In genomic region chr7:95472521-95473160, GRCh38 we compare ENCODE assay signal across 13 cellular contexts. TPM values are rescaled to one million over a fixed set of nuclear protein-coding genes. Genes with fewer than 3 reads are reported as not detected.
DNase-seq lines count a peak whose midpoint lies in the region; ATAC-seq and TF ChIP-seq lines count a peak whose summit lies in the region.
"Had no signal": no experiment of that assay in that cellular context is flagged by ENCODE, and none has a peak within 500 bp of the region (broad histone marks: within the 10 kb centered on the region; RNA-seq: fewer than 3 reads in every experiment).

No MANE protein-coding gene starts in this region.

- no peak overlapping the region for H4K5ac ChIP-seq in H9 (ENCODE audit: insufficient read length, low read depth, low read length)

- no peaks in the 10 kb centered on the region for H3K27me3 Mint-ChIP-seq in endodermal cell (ENCODE audit: insufficient read depth)
- no peaks in the 10 kb centered on the region for H3K27me3 Mint-ChIP-seq in H9 (ENCODE audit: low read depth)
- H3K27me3 Mint-ChIP-seq in stimulated activated naive B cell treated with anti-CD40 and anti-IgM and Interleukin-4, amounts not matched to agents 10 μg/mL and 1 μg/mL and 100 μg/mL, for 72 hours, result peaks cover under 1 to 4% of the 10 kb centered on the region in 2 donors

- TF ChIP-seq EP300 in sigmoid colon (IDR thresholded peaks at IDR 0.05), result no peak

- H3K9ac ChIP-seq in endodermal cell (ENCODE audit: extremely low read depth, low read length, poor library complexity, severe bottlenecking) (no peak overlapping the region), H9 (ENCODE audit: extremely low read depth, insufficient read length, low read length) (no peak overlapping the region)

- H3K36me3 Mint-ChIP-seq in endodermal cell (ENCODE audit: low read depth) (no peaks in the 10 kb centered on the region), H9 (ENCODE audit: insufficient read depth in 1 of 3, low read depth in 3 of 3) (no peaks in the 10 kb centered on the region)
- H3K36me3 Mint-ChIP-seq in stimulated activated naive B cell treated with anti-CD40 and anti-IgM and Interleukin-4, amounts not matched to agents 10 μg/mL and 1 μg/mL and 100 μg/mL, for 72 hours, result no peaks in the 10 kb centered on the region

- peak overlapping the region; percentile 95 for H3K27ac ChIP-seq in endodermal cell (ENCODE audit: low read depth, low read length)
- H3K27ac ChIP-seq in H9 (ENCODE audit: insufficient read length, low read depth, low read length), result no peak overlapping the region
- no peak overlapping the region for H3K27ac ChIP-seq in sigmoid colon

- intact Hi-C loops in sigmoid colon (cut with DNase I), result loop anchor here (10.0 kb wide), 3 partner anchors 78 to 1368 kb away; partner anchors contain the start of gene PON3

- TF ChIP-seq CTCF in endodermal cell (conservative IDR thresholded peaks at IDR 0.05) (no peak), H9 (conservative IDR thresholded peaks at IDR 0.05) (no peak), sigmoid colon (IDR thresholded peaks at IDR 0.05) (no peak)

- no peaks in the 10 kb centered on the region for H3K36me3 ChIP-seq in endodermal cell (ENCODE audit: control insufficient read depth, insufficient read depth, low read length)
- no peaks in the 10 kb centered on the region for H3K36me3 ChIP-seq in neuron (ENCODE audit: insufficient read depth, low read length)
- H3K36me3 ChIP-seq in sigmoid colon, result no peaks in the 10 kb centered on the region

- no peak overlapping the region for H2BK120ac ChIP-seq in H9 (ENCODE audit: low read depth, low read length, poor library complexity, severe bottlenecking)

- no peaks in the 10 kb centered on the region for H3K23me2 ChIP-seq in H9 (ENCODE audit: insufficient read length, low read depth, low read length, poor library complexity, severe bottlenecking)

- no peak overlapping the region for H4K8ac ChIP-seq in H9 (replicated peaks; ENCODE audit: insufficient read length, low read depth, low read length)

- H2BK5ac ChIP-seq in H9 (ENCODE audit: insufficient read length, low read length), result no peak overlapping the region

- no peak overlapping the region for H2BK12ac ChIP-seq in H9 (ENCODE audit: insufficient read length, low read depth, low read length)

- no peak overlapping the region for H3K18ac ChIP-seq in H9 (ENCODE audit: insufficient read length, low read depth, low read length)

- H3K79me2 ChIP-seq in H9 (ENCODE audit: insufficient read depth, low read length), result no peaks in the 10 kb centered on the region

- H3K4me1 ChIP-seq in endodermal cell (ENCODE audit: control insufficient read depth, insufficient read depth, low read length) (peaks cover 4% of the 10 kb centered on the region), neuron (ENCODE audit: insufficient read depth, low read length) (peaks cover 88% of the 10 kb centered on the region), H9 (ENCODE audit: insufficient read depth, low read length) (peaks cover 4% of the 10 kb centered on the region; the same call in 1 of the 2 replicates), sigmoid colon (no peaks in the 10 kb centered on the region)

- H3T11ph ChIP-seq in H9 (ENCODE audit: low read length), result no peak overlapping the region

- no peak overlapping the region for H4K91ac ChIP-seq in H9 (ENCODE audit: insufficient read length, low read depth, low read length)

- no peak overlapping the region for H3K14ac ChIP-seq in H9 (ENCODE audit: insufficient read depth, low read length)

- no peak overlapping the region for H2AK5ac ChIP-seq in H9 (ENCODE audit: insufficient read length, low read length)

- no peak overlapping the region for H3K27ac Mint-ChIP-seq in endodermal cell
- peak overlapping the region in 1 of 3 experiments; percentile 14; a peak in 1 of 7 replicates for H3K27ac Mint-ChIP-seq in H9
- H3K27ac Mint-ChIP-seq in stimulated activated naive B cell treated with anti-CD40 and anti-IgM and Interleukin-4, amounts not matched to agents 10 μg/mL and 1 μg/mL and 100 μg/mL, for 72 hours, result no peak overlapping the region

- DNase-seq in ELR (ENCODE audit: low read depth), result peak; percentile 12
- DNase-seq in NCI-H2081 treated with DMSO at 0.1 percent for 48 hours (lab: John Stamatoyannopoulos, UW), result peak; percentile 46
- no peak for DNase-seq in endodermal cell
- DNase-seq in H9, result no peak
- DNase-seq in NOMO-1 treated with DMSO at 0.1 percent for 48 hours (lab: John Stamatoyannopoulos, UW; ENCODE audit: unreplicated experiment), result no peak
- no peak for DNase-seq in sigmoid colon
- DNase-seq in stimulated activated naive B cell treated with anti-CD40 and anti-IgM and Interleukin-4, amounts not matched to agents 10 μg/mL and 1 μg/mL and 100 μg/mL, for 72 hours, result no peak
- DNase-seq: activated CD4-positive, alpha-beta T cell treated with anti-CD3 and anti-CD28 coated beads for 1 hour; activated naive CD4-positive, alpha-beta T cell treated with Interleukin-2 at 50 U/mL for 16 hours; KG1; left cardiac atrium; RPMI8226 had no signal

- no peak overlapping the region for H2BK20ac ChIP-seq in H9 (ENCODE audit: low read depth, low read length, poor library complexity, severe bottlenecking)

- no peak overlapping the region for H3K56ac ChIP-seq in H9 (ENCODE audit: insufficient read length, low read depth, low read length)

- H3K23ac ChIP-seq in H9 (ENCODE audit: insufficient read length, low read depth, low read length), result no peak overlapping the region

- H3K9me3 ChIP-seq in endodermal cell (ENCODE audit: control insufficient read depth, low read length), result no peaks in the 10 kb centered on the region
- no peaks in the 10 kb centered on the region for H3K9me3 ChIP-seq in neuron (ENCODE audit: low read length)
- H3K9me3 ChIP-seq in H9 (ENCODE audit: control insufficient read depth, low read depth, low read length), result no peaks in the 10 kb centered on the region
- H3K9me3 ChIP-seq in sigmoid colon, result no peaks in the 10 kb centered on the region

- H3K4me3 ChIP-seq in endodermal cell (ENCODE audit: low read length), result no peak overlapping the region
- peak overlapping the region; percentile 15 for H3K4me3 ChIP-seq in neuron (ENCODE audit: low read length)
- no peak overlapping the region for H3K4me3 ChIP-seq in sigmoid colon

- TF ChIP-seq POLR2A in sigmoid colon (IDR thresholded peaks at IDR 0.05), result no peak

- H3K9me3 Mint-ChIP-seq in endodermal cell (no peaks in the 10 kb centered on the region), H9 (no peaks in the 10 kb centered on the region)
- H3K9me3 Mint-ChIP-seq in stimulated activated naive B cell treated with anti-CD40 and anti-IgM and Interleukin-4, amounts not matched to agents 10 μg/mL and 1 μg/mL and 100 μg/mL, for 72 hours, result no peaks in the 10 kb centered on the region

- H2BK15ac ChIP-seq in H9 (ENCODE audit: low read depth, low read length), result no peak overlapping the region

- no peak overlapping the region for H3K4ac ChIP-seq in H9 (ENCODE audit: low read depth, low read length)

- 68 to 82% methylated on average over 8 of the region's 8 CpGs for WGBS in endodermal cell (ENCODE audit: insufficient coverage in 1 of 2, insufficient read length in 1 of 2), 2 experiments
- no CpG with 5 or more reads among the region's 8 CpGs for WGBS in H9 (ENCODE audit: extremely low coverage, insufficient read length, low lambda C conversion rate)
- 72 to 81% methylated on average over 8 of the region's 8 CpGs for WGBS in sigmoid colon, 2 donors

- ATAC-seq in stimulated activated naive B cell treated with anti-CD40 and anti-IgM and Interleukin-4, amounts not matched to agents 10 μg/mL and 1 μg/mL and 100 μg/mL, for 72 hours (replicated peaks), result no peak

- H3K79me1 ChIP-seq in H9 (ENCODE audit: insufficient read depth, low read depth, low read length, poor library complexity, severe bottlenecking), result no peaks in the 10 kb centered on the region

- H3K4me1 Mint-ChIP-seq in endodermal cell, result peaks cover 26% of the 10 kb centered on the region
- peaks cover 36 to 38% of the 10 kb centered on the region in 2 experiments for H3K4me1 Mint-ChIP-seq in H9
- H3K4me1 Mint-ChIP-seq in stimulated activated naive B cell treated with anti-CD40 and anti-IgM and Interleukin-4, amounts not matched to agents 10 μg/mL and 1 μg/mL and 100 μg/mL, for 72 hours, result peaks cover 2 to 22% of the 10 kb centered on the region in 2 donors

- H3K4me3 Mint-ChIP-seq in endodermal cell (no peak overlapping the region), H9 (no peak overlapping the region)
- no peak overlapping the region for H3K4me3 Mint-ChIP-seq in stimulated activated naive B cell treated with anti-CD40 and anti-IgM and Interleukin-4, amounts not matched to agents 10 μg/mL and 1 μg/mL and 100 μg/mL, for 72 hours

- no peaks in the 10 kb centered on the region for H4K20me1 ChIP-seq in H9 (ENCODE audit: control insufficient read depth, insufficient read depth, insufficient read length)

- H2AFZ ChIP-seq in neuron (ENCODE audit: low read depth, low read length) (no peak overlapping the region), H9 (ENCODE audit: low read length) (no peak overlapping the region)

- no peaks in the 10 kb centered on the region for H3K27me3 ChIP-seq in endodermal cell (ENCODE audit: control insufficient read depth, insufficient read depth, low read length, poor library complexity, severe bottlenecking)
- no peaks in the 10 kb centered on the region for H3K27me3 ChIP-seq in neuron (ENCODE audit: insufficient read depth, low read length)
- no peaks in the 10 kb centered on the region for H3K27me3 ChIP-seq in H9 (ENCODE audit: insufficient read depth, low read length)
- no peaks in the 10 kb centered on the region for H3K27me3 ChIP-seq in sigmoid colon

- no peak overlapping the region for H3K4me2 ChIP-seq in H9 (ENCODE audit: insufficient read depth, insufficient read length, low read length)

RNA-seq across cellular contexts. Expression of gene ASB4, which starts 13.1 kb away (rescaled TPM):
- total RNA-seq in endodermal cell (not detected), H9 (2021) (not detected in 2 replicates), sigmoid colon (not detected)
- polyA plus RNA-seq in endodermal cell (2013, experiment 1 of 2), result 0.21 TPM
- 0.17 TPM for polyA plus RNA-seq in endodermal cell (2013, experiment 2 of 2)
- under 1 TPM in 1 of 3 donors, not detected in 2; 0.19 TPM for polyA plus RNA-seq in sigmoid colon

RNA-seq across cellular contexts. Expression of gene PON2, which starts 37.8 kb away (rescaled TPM):
- total RNA-seq in endodermal cell, result 10 to 100 TPM; 66.3 to 66.8 TPM
- 297 TPM for polyA plus RNA-seq in endodermal cell (2013, experiment 1 of 2)
- polyA plus RNA-seq in endodermal cell (2013, experiment 2 of 2), result 287 TPM
- total RNA-seq in H9 (2021), result 23.8 and 26.7 TPM in 2 replicates
- 100 to 1,000 TPM in 1 of 4 donors, 10 to 100 TPM in 3; 66.3 to 103 (median 84.2) TPM for total RNA-seq in sigmoid colon
- polyA plus RNA-seq in sigmoid colon, result 10 to 100 TPM; 37.2 to 82.6 (median 41.8) TPM

Comparison
In these comparisons a context has a peak if more than half of its experiments do, and no peak if none do; other contexts are left out.
1. DNase-seq: peak in ELR (single experiment) and NCI-H2081 treated with DMSO at 0.1 percent for 48 hours (single experiment); none in endodermal cell (single experiment), H9 (single experiment), NOMO-1 treated with DMSO at 0.1 percent for 48 hours (single experiment), sigmoid colon (single experiment) and stimulated activated naive B cell treated with anti-CD40 and anti-IgM and Interleukin-4, amounts not matched to agents 10 μg/mL and 1 μg/mL and 100 μg/mL, for 72 hours (single experiment).